ENCODE assay signal across 8 cellular contexts in the genomic region with DNA sequence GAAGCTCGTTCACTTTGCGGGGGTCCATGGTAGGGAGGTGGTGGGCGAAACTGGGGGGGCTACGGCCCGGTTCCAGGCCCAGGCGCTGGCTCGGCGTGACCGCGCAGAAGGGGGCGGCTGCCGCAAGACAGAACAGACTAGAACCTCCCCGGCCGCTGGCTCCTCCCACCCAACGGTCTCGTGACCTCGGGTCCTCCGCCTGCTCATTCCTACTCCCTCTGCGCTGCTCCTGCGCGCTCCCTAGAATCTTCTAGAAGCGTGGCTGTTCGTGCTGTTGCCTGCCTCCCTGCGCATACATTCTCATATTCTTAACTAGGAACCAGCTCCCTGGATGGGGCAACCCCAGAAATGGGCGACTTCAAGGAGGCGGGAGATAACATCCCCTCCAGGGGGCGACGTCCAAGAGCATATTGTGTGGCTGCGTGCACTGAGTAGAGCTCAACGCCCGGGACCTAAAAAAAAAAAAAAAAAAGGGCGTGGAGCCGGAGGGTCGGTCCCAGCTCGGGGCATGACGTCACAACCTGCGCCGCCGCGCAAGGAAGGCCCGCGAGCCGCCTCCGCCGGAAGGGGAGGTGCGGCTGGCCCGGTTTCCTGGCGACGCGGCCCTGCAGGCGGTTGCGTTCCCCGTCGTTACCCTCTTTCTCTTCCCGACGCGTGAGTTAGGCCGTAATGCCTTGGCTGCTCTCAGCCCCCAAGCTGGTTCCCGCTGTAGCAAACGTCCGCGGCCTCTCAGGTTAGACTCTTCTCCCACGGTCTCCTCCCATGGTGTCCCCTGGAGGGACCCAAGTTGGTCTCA. TPM values are rescaled to one million over a fixed set of nuclear protein-coding genes. Genes with fewer than 3 reads are reported as not detected.
DNase-seq lines count a peak whose midpoint lies in the region; ATAC-seq and TF ChIP-seq lines count a peak whose summit lies in the region.

A gene (minus strand): TSS at position 127 of the 796 bp plus-strand sequence. CDS start 99 bp downstream, at position 28.
A gene (plus strand): TSS at position 636 of the 796 bp plus-strand sequence. CDS start 34 bp downstream, at position 670.

- no peaks in the 10 kb centered on the region for H3K9me3 ChIP-seq in mucosa of rectum (ENCODE audit: control insufficient read depth in 2 of 2, low read length in 2 of 2)

- peaks cover 86% of the 10 kb centered on the region for H3K36me3 Mint-ChIP-seq in activated T-cell treated with anti-CD3 and anti-CD28 coated beads, Interleukin-2, amount 50 U/mL, for 24 hours (ENCODE audit: low read depth)

- peak; percentile 76 for ATAC-seq in GM21717 (IDR thresholded peaks at IDR 0.05; ENCODE audit: unreplicated experiment)

- H3K4me1 Mint-ChIP-seq in activated T-cell treated with anti-CD3 and anti-CD28 coated beads, Interleukin-2, amount 50 U/mL, for 24 hours (ENCODE audit: low read depth): peaks cover 61% of the 10 kb centered on the region

- peak; percentile 82 for TF ChIP-seq POLR2A in erythroblast (IDR thresholded peaks at IDR 0.05; ENCODE audit: low read length)

- H3K27ac Mint-ChIP-seq in activated T-cell treated with anti-CD3 and anti-CD28 coated beads, Interleukin-2, amount 50 U/mL, for 24 hours: peak within 1 kb of the TSS; percentile 100

- no peaks in the 10 kb centered on the region for H3K27me3 ChIP-seq in mucosa of rectum (ENCODE audit: control insufficient read depth in 2 of 2, insufficient read depth in 2 of 2, low read length in 2 of 2)

- H3K27me3 Mint-ChIP-seq in activated T-cell treated with anti-CD3 and anti-CD28 coated beads, Interleukin-2, amount 50 U/mL, for 24 hours: no peaks in the 10 kb centered on the region

- H3K9ac ChIP-seq in mucosa of rectum (ENCODE audit: low read depth in 1 of 2, low read length in 2 of 2): peak within 1 kb of the TSS; percentile 93 to 97

- in situ Hi-C loops in KBM-7 (cut with MboI; ENCODE audit: low pct_unique_long_range_greater_than_20kb, low sequenced_read_pairs): no loop called here

- H3K4me3 Mint-ChIP-seq in activated T-cell treated with anti-CD3 and anti-CD28 coated beads, Interleukin-2, amount 50 U/mL, for 24 hours: peak within 1 kb of the TSS; percentile 93

- H3K27ac ChIP-seq in mucosa of rectum (ENCODE audit: low read depth in 2 of 2, low read length in 2 of 2): peak within 1 kb of the TSS; percentile 94 to 99

- H3K36me3 ChIP-seq in mucosa of rectum (ENCODE audit: control insufficient read depth in 2 of 2, insufficient read depth in 2 of 2, low read length in 2 of 2): peaks cover 0 to 10% of the 10 kb centered on the region in 2 donors

- DNase-seq in DMS79 (lab: John Stamatoyannopoulos, UW) (peak; percentile 75), KBM-7 (peak; percentile 97), erythroblast (lab: John Stamatoyannopoulos, UW) (peak; percentile 98 to 99)
- DNase-seq in activated T-cell treated with anti-CD3 and anti-CD28 coated beads, Interleukin-2, amount 50 U/mL, for 24 hours: peak; percentile 98
- DNase-seq in stimulated activated CD8-positive, alpha-beta memory T cell treated with anti-CD3 and anti-CD28 coated beads, Interleukin-4, amount 100 ng/mL, for 48 hours: peak; percentile 98

- peaks cover 22 to 39% of the 10 kb centered on the region in 2 donors for H3K4me1 ChIP-seq in mucosa of rectum (ENCODE audit: control insufficient read depth in 2 of 2, insufficient read depth in 2 of 2, low read length in 2 of 2)

- H3K4me3 ChIP-seq in mucosa of rectum (ENCODE audit: low read length in 2 of 2): peak within 1 kb of the TSS; percentile 80 to 87

- H3K9me3 Mint-ChIP-seq in activated T-cell treated with anti-CD3 and anti-CD28 coated beads, Interleukin-2, amount 50 U/mL, for 24 hours: no peaks in the 10 kb centered on the region

TF ChIP-seq in PFSK-1, 5 proteins besides CTCF, POLR2A, EP300 and RAD21:
- TF ChIP-seq SIN3A (IDR thresholded peaks at IDR 0.05; ENCODE audit: borderline replicate concordance, insufficient read depth, low read length): no peak
- peak; percentile 51 for TF ChIP-seq FOXP2 (optimal IDR thresholded peaks at IDR 0.05; ENCODE audit: borderline replicate concordance, extremely low read depth, extremely low read length, insufficient read depth)
- TF ChIP-seq TAF1 (IDR thresholded peaks at IDR 0.05; ENCODE audit: borderline replicate concordance, insufficient read depth, low read length): peak; percentile 72; the same call in 1 of the 2 replicates
- TF ChIP-seq POLR2AphosphoS5 (IDR thresholded peaks at IDR 0.05; ENCODE audit: low read depth, low read length): peak; percentile 57; the same call in 1 of the 2 replicates

RNA-seq across cellular contexts. Expression of the first gene that starts in this region (rescaled TPM):
- polyA plus RNA-seq in PFSK-1 (2012; ENCODE audit: insufficient read length, low read depth): 383 TPM

RNA-seq across cellular contexts. Expression of the second gene that starts in this region (rescaled TPM):
- polyA plus RNA-seq in PFSK-1 (2012; ENCODE audit: insufficient read length, low read depth): 13.9 TPM

Comparison
In these comparisons a context has a peak if more than half of its experiments do, and no peak if none do; other contexts are left out.
1. Peak in every context shown above with its lines: DNase-seq, ATAC-seq, H3K4me3 ChIP-seq and H3K27ac ChIP-seq.